In genomic region chr19:55068803-55069136, GRCh38 we compare ENCODE assay signal across 12 cellular contexts. TPM values are rescaled to one million over a fixed set of nuclear protein-coding genes. Genes with fewer than 3 reads are reported as not detected.
A peak's percentile ranks its signal among the peaks of the same experiment; 100 is the strongest.
DNase-seq lines count a peak whose midpoint lies in the region; ATAC-seq and TF ChIP-seq lines count a peak whose summit lies in the region.
"Had no signal": no experiment of that assay in that cellular context is flagged by ENCODE, and none has a peak within 500 bp of the region (broad histone marks: within the 10 kb centered on the region; RNA-seq: fewer than 3 reads in every experiment).

No MANE protein-coding gene starts in this region.

- H3K36me3 ChIP-seq in left ventricle myocardium inferior (no peaks in the 10 kb centered on the region), colonic mucosa (no peaks in the 10 kb centered on the region), esophagus muscularis mucosa (no peaks in the 10 kb centered on the region)

- H3K27me3 ChIP-seq in left ventricle myocardium inferior (ENCODE audit: low read depth) (peaks cover 76% of the 10 kb centered on the region), colonic mucosa (peaks cover 9% of the 10 kb centered on the region), esophagus muscularis mucosa (peaks cover 0 to 80% (median 30%) of the 10 kb centered on the region in 4 donors)

- TF ChIP-seq POLR2A in esophagus muscularis mucosa (IDR thresholded peaks at IDR 0.05; ENCODE audit: low read depth): no peak

- H3K9ac ChIP-seq in colonic mucosa (ENCODE audit: low read depth in 2 of 2, low read length in 2 of 2): peak overlapping the region in 1 of 2 donors; percentile 55

- H3K9me3 Mint-ChIP-seq in mesothelial cell of epicardium: peaks cover 3% of the 10 kb centered on the region
- H3K9me3 Mint-ChIP-seq: activated CD8-positive, alpha-beta T cell treated with anti-CD3 and anti-CD28 coated beads for 36 hours had no signal

- H3K4me3 ChIP-seq in left ventricle myocardium inferior (peak overlapping the region; percentile 40), colonic mucosa (peak overlapping the region; percentile 16), esophagus muscularis mucosa (peak overlapping the region in 1 of 4 donors; percentile 24)

- peaks cover 6% of the 10 kb centered on the region for H3K9me3 ChIP-seq in left ventricle myocardium inferior (replicated peaks)
- no peaks in the 10 kb centered on the region for H3K9me3 ChIP-seq in colonic mucosa
- H3K9me3 ChIP-seq in esophagus muscularis mucosa: peaks cover 0 to 7% (median 1%) of the 10 kb centered on the region in 4 donors

- no peak for TF ChIP-seq EP300 in esophagus muscularis mucosa (IDR thresholded peaks at IDR 0.05)

- WGBS in esophagus muscularis mucosa: 18% methylated on average over 4 of the region's 6 CpGs

- ATAC-seq in Right ventricle myocardium inferior (no peak), left cardiac atrium (no peak)

- H3K4me1 ChIP-seq in left ventricle myocardium inferior: peaks cover 7% of the 10 kb centered on the region
- H3K4me1 ChIP-seq in colonic mucosa: no peaks in the 10 kb centered on the region
- peaks cover 0 to 15% (median 10%) of the 10 kb centered on the region in 4 donors for H3K4me1 ChIP-seq in esophagus muscularis mucosa

- peak overlapping the region; percentile 54 for H3K27ac ChIP-seq in left ventricle myocardium inferior (replicated peaks)
- H3K27ac ChIP-seq in colonic mucosa: peak overlapping the region; percentile 81
- no peak overlapping the region for H3K27ac ChIP-seq in esophagus muscularis mucosa (replicated peaks in 1 of 4)

- H3K27me3 Mint-ChIP-seq in mesothelial cell of epicardium (ENCODE audit: low read depth): peaks cover 59% of the 10 kb centered on the region

- TF ChIP-seq CTCF in left ventricle myocardium inferior (IDR thresholded peaks at IDR 0.05; ENCODE audit: borderline replicate concordance) (no peak), colonic mucosa (IDR thresholded peaks at IDR 0.05) (no peak), mesothelial cell of epicardium (IDR thresholded peaks at IDR 0.05; ENCODE audit: unreplicated experiment) (no peak), esophagus muscularis mucosa (IDR thresholded peaks at IDR 0.05) (no peak)

- H3K27ac Mint-ChIP-seq in mesothelial cell of epicardium: peak overlapping the region; percentile 72
- H3K27ac Mint-ChIP-seq: activated CD8-positive, alpha-beta T cell treated with anti-CD3 and anti-CD28 coated beads for 36 hours had no signal

- intact Hi-C loops in left ventricle myocardium inferior (cut with micrococcal nuclease) (no loop called here), Right ventricle myocardium inferior (cut with DNase I) (no loop called here), colonic mucosa (cut with DNase I) (no loop called here), esophagus muscularis mucosa (cut with DNase I) (no loop called here), left cardiac atrium (cut with DNase I) (no loop called here)

- H3K36me3 Mint-ChIP-seq in mesothelial cell of epicardium: peaks cover 2% of the 10 kb centered on the region

- DNase-seq in left ventricle myocardium inferior: no peak
- no peak for DNase-seq in Right ventricle myocardium inferior (ENCODE audit: missing footprints)
- no peak for DNase-seq in colonic mucosa
- DNase-seq in mesothelial cell of epicardium (ENCODE audit: low spot score in 2 of 2, unreplicated experiment in 2 of 2): no peak
- DNase-seq in esophagus muscularis mucosa (ENCODE audit: extremely low spot score): no peak
- no peak for DNase-seq in NCI-H2029 treated with DMSO at 0.1 percent for 48 hours (lab: John Stamatoyannopoulos, UW)
- no peak for DNase-seq in stimulated activated CD4-positive, alpha-beta T cell treated with anti-CD3 and anti-CD28 coated beads, Interleukin-4, amount 100 ng/mL, for 4 hours
- DNase-seq in left cardiac atrium: no peak
- DNase-seq: activated CD8-positive, alpha-beta T cell treated with anti-CD3 and anti-CD28 coated beads for 36 hours; activated gamma-delta T cell treated with Interleukin-2 at 50 U/mL for 16 hours; DMS 273 treated with DMSO at 0.1 percent for 48 hours had no signal

- peaks cover 40% of the 10 kb centered on the region for H3K4me1 Mint-ChIP-seq in mesothelial cell of epicardium

- H3K4me3 Mint-ChIP-seq in mesothelial cell of epicardium: no peak overlapping the region
- H3K4me3 Mint-ChIP-seq: activated CD8-positive, alpha-beta T cell treated with anti-CD3 and anti-CD28 coated beads for 36 hours had no signal

RNA-seq across cellular contexts. Expression of gene RDH13, which starts 5.8 kb away (rescaled TPM):
- 53.8 TPM for total RNA-seq in left ventricle myocardium inferior
- 47.8 TPM for total RNA-seq in Right ventricle myocardium inferior
- 10 to 100 TPM; 39.5 to 93.0 TPM for total RNA-seq in colonic mucosa
- 81.0 to 88.6 TPM (median 85.7 TPM) in 3 replicates for total RNA-seq in mesothelial cell of epicardium
- 10 to 100 TPM; 11.1 to 16.4 (median 12.3) TPM for total RNA-seq in esophagus muscularis mucosa
- 10 to 100 TPM; 33.9 to 41.1 TPM for total RNA-seq in left cardiac atrium

RNA-seq across cellular contexts. Expression of gene EPS8L1, which starts 6.9 kb away (rescaled TPM):
- total RNA-seq in left ventricle myocardium inferior (0.88 TPM), Right ventricle myocardium inferior (1.9 TPM), colonic mucosa (10 to 100 TPM; 27.5 to 83.9 TPM), mesothelial cell of epicardium (375 to 425 TPM (median 396 TPM) in 3 replicates), esophagus muscularis mucosa (1 to 10 TPM; 1.0 to 8.7 (median 1.2) TPM), left cardiac atrium (1 to 10 TPM; 2.2 to 3.7 TPM)

RNA-seq across cellular contexts. Expression of gene GP6, which starts 30.7 kb away (rescaled TPM):
- total RNA-seq in left ventricle myocardium inferior: 0.30 TPM
- total RNA-seq in Right ventricle myocardium inferior: 0.49 TPM
- 1 to 10 TPM in 1 of 2 donors, under 1 TPM in 1; 0.32 to 1.1 TPM for total RNA-seq in colonic mucosa
- 0.78 to 1.4 TPM (median 1.4 TPM) in 3 replicates for total RNA-seq in mesothelial cell of epicardium
- total RNA-seq in esophagus muscularis mucosa: under 1 TPM in 2 of 4 donors, not detected in 2; 0.13 to 0.29 TPM
- total RNA-seq in left cardiac atrium: under 1 TPM; 0.13 to 0.24 TPM
- total RNA-seq: myocyte had no signal

RNA-seq across cellular contexts. Expression of gene PPP1R12C, which starts 48.7 kb away (rescaled TPM):
- total RNA-seq in left ventricle myocardium inferior: 228 TPM
- 140 TPM for total RNA-seq in Right ventricle myocardium inferior
- total RNA-seq in colonic mucosa: 100 to 1,000 TPM in 1 of 2 donors, 10 to 100 TPM in 1; 82.6 to 112 TPM
- total RNA-seq in mesothelial cell of epicardium: 100 to 111 TPM (median 109 TPM) in 3 replicates
- total RNA-seq in esophagus muscularis mucosa: 100 to 1,000 TPM; 257 to 451 (median 351) TPM
- total RNA-seq in left cardiac atrium: 100 to 1,000 TPM; 117 to 193 TPM

Comparison
In these comparisons a context has a peak if more than half of its experiments do, and no peak if none do; other contexts are left out.
1. H3K27ac ChIP-seq: peak in left ventricle myocardium inferior (single experiment) and colonic mucosa (single experiment); none in esophagus muscularis mucosa (0 of 4).